Comparison of ENCODE assay signal across 8 cellular contexts in genomic region chr15:77630956-77631789, GRCh38. TPM values are rescaled to one million over a fixed set of nuclear protein-coding genes. Genes with fewer than 3 reads are reported as not detected.
DNase-seq lines count a peak whose midpoint lies in the region; ATAC-seq, FAIRE-seq and TF ChIP-seq lines count a peak whose summit lies in the region.

No MANE protein-coding gene starts in this region.

- CTCF ChIA-PET in endothelial cell of umbilical vein (lab: Charles Lee) = interaction anchor here (1.2 to 5.9 kb wide), 7 partner anchors 13 to 524 kb away, joined by 3 to 43 read pairs (median 5); no protein-coding TSS in a partner anchor
- CTCF ChIA-PET in activated CD8-positive, alpha-beta T cell treated with anti-CD3 and anti-CD28 coated beads, Interleukin-2, amount 10 ng/mL, durations not matched to agents 7 days and 5 days (lab: Charles Lee) = interaction anchor here (0.8 kb wide), 1 partner anchor 190 kb away, joined by 3 read pairs; no protein-coding TSS in a partner anchor

- H2AFZ ChIP-seq in endothelial cell of umbilical vein (ENCODE audit: low read depth, low read length) = no peak overlapping the region

- H3K9ac ChIP-seq in endothelial cell of umbilical vein (replicated peaks; ENCODE audit: extremely low read depth, insufficient read depth, low read length) = no peak overlapping the region

- H3K36me3 ChIP-seq in endothelial cell of umbilical vein (ENCODE audit: control insufficient read depth in 2 of 2, extremely low read depth in 1 of 2, insufficient read depth in 2 of 2, low read length in 2 of 2) (no peaks in the 10 kb centered on the region), ascending aorta (no peaks in the 10 kb centered on the region)

- no peaks in the 10 kb centered on the region for H3K36me3 Mint-ChIP-seq in nephron progenitor cell (ENCODE audit: low read depth)
- H3K36me3 Mint-ChIP-seq in activated CD8-positive, alpha-beta T cell treated with anti-CD3 and anti-CD28 coated beads, Interleukin-2, amount 10 ng/mL, durations not matched to agents 7 days and 5 days (ENCODE audit: low read depth) = no peaks in the 10 kb centered on the region

- in situ Hi-C loops in ACHN (cut with HindIII; ENCODE audit: low pct_ligation_motif_present, low pct_unique_long_range_greater_than_20kb, low sequenced_read_pairs) = no loop called here

- BruUV-seq in endothelial cell of umbilical vein (replicated peaks; lab: Mats Ljungman, UMichigan) = no TSS peak

- no peaks in the 10 kb centered on the region for H4K20me1 ChIP-seq in endothelial cell of umbilical vein (replicated peaks; ENCODE audit: control insufficient read depth, extremely low read depth, insufficient read depth, low read length)

- H3K9me3 ChIP-seq in endothelial cell of umbilical vein (replicated peaks; ENCODE audit: control insufficient read depth, insufficient read depth, low read length) (no peaks in the 10 kb centered on the region), ascending aorta (no peaks in the 10 kb centered on the region)

- H3K27ac ChIP-seq in endothelial cell of umbilical vein (ENCODE audit: insufficient read depth, low read depth, low read length) (no peak overlapping the region), ascending aorta (no peak overlapping the region)

- intact Hi-C loops in endothelial cell of umbilical vein (cut with micrococcal nuclease) = loop anchor here (5.0 to 10.0 kb wide), 3 partner anchors 154 to 524 kb away; no protein-coding TSS in a partner anchor
- intact Hi-C loops in ascending aorta (cut with DNase I) = no loop called here

- H3K4me3 ChIP-seq in endothelial cell of umbilical vein (replicated peaks in 1 of 3; ENCODE audit: insufficient read depth in 1 of 3, low read depth in 1 of 3, low read length in 3 of 3) (no peak overlapping the region), ascending aorta (peak overlapping the region in 1 of 2 donors; percentile 68)

- dilution Hi-C loops in endothelial cell of umbilical vein (cut with MboI; ENCODE audit: extremely low pct_ligation_motif_present, low sequenced_read_pairs) = no loop called here

- H3K27me3 Mint-ChIP-seq in nephron progenitor cell (ENCODE audit: low read depth, poor library complexity) = peaks cover 36% of the 10 kb centered on the region
- H3K27me3 Mint-ChIP-seq in activated CD8-positive, alpha-beta T cell treated with anti-CD3 and anti-CD28 coated beads, Interleukin-2, amount 10 ng/mL, durations not matched to agents 7 days and 5 days (ENCODE audit: low read depth) = peaks cover 44% of the 10 kb centered on the region

- DNase-seq in ACHN (peak; percentile 36), M059J (ENCODE audit: low read depth) (peak; percentile 15), endothelial cell of umbilical vein (ENCODE audit: low read depth, low spot score) (peak; percentile 12), nephron progenitor cell (peak; percentile 55), NCI-H446 treated with DMSO at 0.1 percent for 48 hours (lab: John Stamatoyannopoulos, UW) (no peak), ascending aorta (ENCODE audit: low spot score in 2 of 2) (no peak)
- DNase-seq in activated CD8-positive, alpha-beta T cell treated with anti-CD3 and anti-CD28 coated beads, Interleukin-2, amount 10 ng/mL, durations not matched to agents 7 days and 5 days = no peak

- H3K9me3 Mint-ChIP-seq in nephron progenitor cell = no peaks in the 10 kb centered on the region
- no peaks in the 10 kb centered on the region for H3K9me3 Mint-ChIP-seq in activated CD8-positive, alpha-beta T cell treated with anti-CD3 and anti-CD28 coated beads, Interleukin-2, amount 10 ng/mL, durations not matched to agents 7 days and 5 days (ENCODE audit: insufficient read depth)

- H3K4me3 Mint-ChIP-seq in nephron progenitor cell = peak overlapping the region; percentile 77
- H3K4me3 Mint-ChIP-seq in activated CD8-positive, alpha-beta T cell treated with anti-CD3 and anti-CD28 coated beads, Interleukin-2, amount 10 ng/mL, durations not matched to agents 7 days and 5 days = no peak overlapping the region

- no peak overlapping the region for H3K27ac Mint-ChIP-seq in nephron progenitor cell
- no peak overlapping the region for H3K27ac Mint-ChIP-seq in activated CD8-positive, alpha-beta T cell treated with anti-CD3 and anti-CD28 coated beads, Interleukin-2, amount 10 ng/mL, durations not matched to agents 7 days and 5 days

- H3K4me1 ChIP-seq in endothelial cell of umbilical vein (ENCODE audit: control insufficient read depth, extremely low read depth, insufficient read depth, low read length) (peaks cover 3% of the 10 kb centered on the region), ascending aorta (peaks cover 5 to 9% of the 10 kb centered on the region in 2 donors)

- no peaks in the 10 kb centered on the region for H3K79me2 ChIP-seq in endothelial cell of umbilical vein (ENCODE audit: control insufficient read depth, insufficient read depth, low read length)

- H3K27me3 ChIP-seq in endothelial cell of umbilical vein (ENCODE audit: control insufficient read depth in 2 of 2, insufficient read depth in 2 of 2, low read length in 2 of 2) = peaks cover 39 to 41% of the 10 kb centered on the region in 2 experiments
- peaks cover 14% of the 10 kb centered on the region for H3K27me3 ChIP-seq in ascending aorta

- no peaks in the 10 kb centered on the region for H3K9me1 ChIP-seq in endothelial cell of umbilical vein (replicated peaks; ENCODE audit: control insufficient read depth, extremely low read depth, insufficient read depth, low read length)

- ATAC-seq in activated CD8-positive, alpha-beta T cell treated with anti-CD3 and anti-CD28 coated beads, Interleukin-2, amount 10 ng/mL, durations not matched to agents 7 days and 5 days = no peak
- no peak for ATAC-seq in GM21381 (IDR thresholded peaks at IDR 0.05; ENCODE audit: unreplicated experiment)

- H3K4me2 ChIP-seq in endothelial cell of umbilical vein (ENCODE audit: insufficient read depth, low read length) = no peak overlapping the region

- POLR2A ChIA-PET in endothelial cell of umbilical vein (lab: Charles Lee) = no interaction called here
- POLR2A ChIA-PET in activated CD8-positive, alpha-beta T cell treated with anti-CD3 and anti-CD28 coated beads, Interleukin-2, amount 10 ng/mL, durations not matched to agents 7 days and 5 days (lab: Charles Lee) = no interaction called here

- FAIRE-seq in endothelial cell of umbilical vein (lab: Jason Lieb, UNC) = no peak

- TF ChIP-seq CTCF in endothelial cell of umbilical vein (IDR thresholded peaks at IDR 0.05; ENCODE audit: extremely low read depth in 1 of 2, insufficient read depth in 1 of 2, low read depth in 1 of 2, low read length in 2 of 2) = peak in 1 of 2 donors; percentile 19
- TF ChIP-seq CTCF in nephron progenitor cell (IDR thresholded peaks at IDR 0.05) = no peak
- TF ChIP-seq CTCF in ascending aorta (IDR thresholded peaks at IDR 0.05) = peak in 1 of 3 experiments; percentile 18

- H3K4me1 Mint-ChIP-seq in nephron progenitor cell = peaks cover 59% of the 10 kb centered on the region
- H3K4me1 Mint-ChIP-seq in activated CD8-positive, alpha-beta T cell treated with anti-CD3 and anti-CD28 coated beads, Interleukin-2, amount 10 ng/mL, durations not matched to agents 7 days and 5 days (ENCODE audit: low read depth) = peaks cover 10% of the 10 kb centered on the region

- no peak for TF ChIP-seq POLR2A in endothelial cell of umbilical vein (IDR thresholded peaks at IDR 0.05; ENCODE audit: low read depth, low read length)

TF ChIP-seq in endothelial cell of umbilical vein, 7 proteins besides CTCF, POLR2A, EP300 and RAD21:
- TF ChIP-seq EZH2 (IDR thresholded peaks at IDR 0.05; ENCODE audit: borderline replicate concordance, low read depth, low read length, severe bottlenecking) = no peak
- no peak for TF ChIP-seq MAX (IDR thresholded peaks at IDR 0.05; ENCODE audit: insufficient read depth, insufficient read length)
- TF ChIP-seq FOS (IDR thresholded peaks at IDR 0.05; ENCODE audit: borderline replicate concordance, insufficient read depth, low read length) = no peak
- no peak for TF ChIP-seq JUN (IDR thresholded peaks at IDR 0.05; ENCODE audit: borderline replicate concordance, insufficient read depth, insufficient read length, low read depth)
- TF ChIP-seq MYC (IDR thresholded peaks at IDR 0.05; ENCODE audit: low read depth, low read length) = no peak
- no peak for TF ChIP-seq GATA2 (IDR thresholded peaks at IDR 0.05; ENCODE audit: insufficient read depth, insufficient read length, low read depth, low read length)
- TF ChIP-seq POLR2AphosphoS5 (IDR thresholded peaks at IDR 0.05; ENCODE audit: insufficient read depth, low read depth, low read length) = no peak

RNA-seq across cellular contexts. Expression of gene LINGO1, which starts 1.5 kb away (rescaled TPM):
- total RNA-seq in M059J (2014; rRNA removed; shearing (Covaris generic)) = not detected in 2 replicates
- total RNA-seq in endothelial cell of umbilical vein = 0.32 and 0.33 TPM in 2 replicates
- polyA plus RNA-seq in endothelial cell of umbilical vein = 0.15 and 0.30 TPM in 2 replicates
- polyA plus RNA-seq in endothelial cell of umbilical vein (2011; cell fraction: cytosol; rRNA removed) = 0.18 and 0.21 TPM in 2 replicates
- not detected in 2 replicates for polyA plus RNA-seq in endothelial cell of umbilical vein (2011; cell fraction: nucleus; rRNA removed)
- polyA plus RNA-seq in endothelial cell of umbilical vein (2012) = 0.99 and 2.0 TPM in 2 replicates
- 0.25 and 0.70 TPM in 2 replicates for polyA minus RNA-seq in endothelial cell of umbilical vein
- not detected for polyA minus RNA-seq in endothelial cell of umbilical vein (2011; cell fraction: cytosol; rRNA and poly(A)+ RNA removed)
- polyA minus RNA-seq in endothelial cell of umbilical vein (2011; cell fraction: nucleus; rRNA and poly(A)+ RNA removed) = not detected in 2 replicates
- 18.3 TPM for total RNA-seq in ascending aorta
- total RNA-seq in activated CD8-positive, alpha-beta T cell treated with anti-CD3 and anti-CD28 coated beads, Interleukin-2, amount 10 ng/mL, durations not matched to agents 7 days and 5 days = not detected

Comparison
In these comparisons a context has a peak if more than half of its experiments do, and no peak if none do; other contexts are left out.
1. DNase-seq: peak in ACHN (single experiment), M059J (single experiment), endothelial cell of umbilical vein (single experiment) and nephron progenitor cell (single experiment); none in NCI-H446 treated with DMSO at 0.1 percent for 48 hours (single experiment), ascending aorta (0 of 2) and activated CD8-positive, alpha-beta T cell treated with anti-CD3 and anti-CD28 coated beads, Interleukin-2, amount 10 ng/mL, durations not matched to agents 7 days and 5 days (single experiment).
2. RNA of gene LINGO1, which starts 1.5 kb away (total RNA-seq): 18.3 TPM in ascending aorta (single experiment); 0.32 to 0.33 TPM in endothelial cell of umbilical vein, not detected in activated CD8-positive, alpha-beta T cell treated with anti-CD3 and anti-CD28 coated beads, Interleukin-2, amount 10 ng/mL, durations not matched to agents 7 days and 5 days and not detected in M059J; every median in the first group is over 10 times any median in the second.